8 cellular contexts compared by ENCODE assay signal in genomic region chr11:46294365-46295309, GRCh38. TPM values are rescaled to one million over a fixed set of nuclear protein-coding genes. Genes with fewer than 3 reads are reported as not detected.
DNase-seq lines count a peak whose midpoint lies in the region; ATAC-seq and TF ChIP-seq lines count a peak whose summit lies in the region.

No MANE protein-coding gene starts in this region.

- H3K36me3 Mint-ChIP-seq in activated CD8-positive, alpha-beta memory T cell treated with anti-CD3 and anti-CD28 coated beads, Interleukin-2, amount 10 ng/mL, durations not matched to agents 7 days and 5 days = no peaks in the 10 kb centered on the region

- no peak for ATAC-seq in HG03095 (IDR thresholded peaks at IDR 0.05; ENCODE audit: unreplicated experiment)
- no peak for ATAC-seq in activated CD8-positive, alpha-beta memory T cell treated with anti-CD3 and anti-CD28 coated beads, Interleukin-2, amount 10 ng/mL, durations not matched to agents 7 days and 5 days
- no peak for ATAC-seq in HG03354 (IDR thresholded peaks at IDR 0.05; ENCODE audit: poor library complexity, severe bottlenecking, unreplicated experiment)

- H3K9me2 ChIP-seq in DOHH2 (replicated peaks; ENCODE audit: control insufficient read depth, low read length) (no peaks in the 10 kb centered on the region), OCI-LY1 (ENCODE audit: low read depth, low read length) (no peaks in the 10 kb centered on the region)

- peaks cover 51% of the 10 kb centered on the region for H3K27me3 ChIP-seq in DOHH2 (ENCODE audit: control insufficient read depth, low read length)
- no peaks in the 10 kb centered on the region for H3K27me3 ChIP-seq in OCI-LY1 (ENCODE audit: insufficient read depth, low read length)
- peaks cover 39% of the 10 kb centered on the region for H3K27me3 ChIP-seq in neuron (ENCODE audit: insufficient read depth, low read length)

- H3K27ac ChIP-seq in DOHH2 (ENCODE audit: low read depth, low read length) (no peak overlapping the region), OCI-LY1 (ENCODE audit: low read depth, low read length, poor library complexity, severe bottlenecking) (no peak overlapping the region)

- CTCF ChIA-PET in activated CD8-positive, alpha-beta memory T cell treated with anti-CD3 and anti-CD28 coated beads, Interleukin-2, amount 10 ng/mL, durations not matched to agents 7 days and 5 days (lab: Charles Lee) = interaction anchor here (0.7 to 3.5 kb wide), 6 partner anchors 14 to 330 kb away, joined by 3 to 28 read pairs (median 4); no protein-coding TSS in a partner anchor

- H3K4me3 ChIP-seq in DOHH2 (ENCODE audit: low read length) (peak overlapping the region; percentile 44; the same call in 1 of the 2 replicates), OCI-LY1 (ENCODE audit: low read depth, low read length, poor library complexity, severe bottlenecking) (peak overlapping the region; percentile 49), epithelial cell of proximal tubule (ENCODE audit: low read depth, low read length) (peak overlapping the region; percentile 62), neuron (ENCODE audit: low read length) (peak overlapping the region; percentile 34)

- H3K36me3 ChIP-seq in DOHH2 (ENCODE audit: control insufficient read depth, low read length) (no peaks in the 10 kb centered on the region), OCI-LY1 (ENCODE audit: insufficient read depth, low read length) (no peaks in the 10 kb centered on the region), neuron (ENCODE audit: insufficient read depth, low read length) (no peaks in the 10 kb centered on the region)

- H3K9me3 Mint-ChIP-seq in activated CD8-positive, alpha-beta memory T cell treated with anti-CD3 and anti-CD28 coated beads, Interleukin-2, amount 10 ng/mL, durations not matched to agents 7 days and 5 days (ENCODE audit: low read depth) = no peaks in the 10 kb centered on the region

- no peak for DNase-seq in epithelial cell of proximal tubule (ENCODE audit: low read depth)
- no peak for DNase-seq in DMS114 treated with DMSO at 0.1 percent for 48 hours (lab: John Stamatoyannopoulos, UW; ENCODE audit: unreplicated experiment)
- DNase-seq in activated CD8-positive, alpha-beta memory T cell treated with anti-CD3 and anti-CD28 coated beads, Interleukin-2, amount 10 ng/mL, durations not matched to agents 7 days and 5 days = no peak

- H3K9me3 ChIP-seq in DOHH2 (ENCODE audit: control insufficient read depth, insufficient read depth, low read length) (no peaks in the 10 kb centered on the region), OCI-LY1 (ENCODE audit: low read length) (no peaks in the 10 kb centered on the region), neuron (ENCODE audit: low read length) (no peaks in the 10 kb centered on the region)

- peaks cover 46% of the 10 kb centered on the region for H3K27me3 Mint-ChIP-seq in activated CD8-positive, alpha-beta memory T cell treated with anti-CD3 and anti-CD28 coated beads, Interleukin-2, amount 10 ng/mL, durations not matched to agents 7 days and 5 days

- H3K4me1 ChIP-seq in DOHH2 (ENCODE audit: control insufficient read depth, low read length) = peaks cover 11% of the 10 kb centered on the region; the same call in 1 of the 2 replicates
- peaks cover 10% of the 10 kb centered on the region for H3K4me1 ChIP-seq in OCI-LY1 (ENCODE audit: insufficient read depth, low read length, severe bottlenecking)
- peaks cover 5% of the 10 kb centered on the region for H3K4me1 ChIP-seq in neuron (ENCODE audit: insufficient read depth, low read length)

- no peaks in the 10 kb centered on the region for H3K79me2 ChIP-seq in DOHH2 (ENCODE audit: control insufficient read depth, low read length)
- H3K79me2 ChIP-seq in OCI-LY1 (ENCODE audit: insufficient read depth, low read length) = no peaks in the 10 kb centered on the region

- H3K27ac Mint-ChIP-seq in activated CD8-positive, alpha-beta memory T cell treated with anti-CD3 and anti-CD28 coated beads, Interleukin-2, amount 10 ng/mL, durations not matched to agents 7 days and 5 days = no peak overlapping the region

- TF ChIP-seq CTCF in DOHH2 (IDR thresholded peaks at IDR 0.05; ENCODE audit: low read depth, low read length, poor library complexity, severe bottlenecking) (no peak), OCI-LY1 (IDR thresholded peaks at IDR 0.05; ENCODE audit: low read length) (no peak), epithelial cell of proximal tubule (conservative IDR thresholded peaks at IDR 0.05; ENCODE audit: low read depth, low read length) (no peak)

- H4K20me1 ChIP-seq in DOHH2 (ENCODE audit: control insufficient read depth, insufficient read depth, low read depth, low read length) (no peaks in the 10 kb centered on the region), OCI-LY1 (ENCODE audit: insufficient read depth, low read length) (no peaks in the 10 kb centered on the region)

- no peak overlapping the region for H3K4me3 Mint-ChIP-seq in activated CD8-positive, alpha-beta memory T cell treated with anti-CD3 and anti-CD28 coated beads, Interleukin-2, amount 10 ng/mL, durations not matched to agents 7 days and 5 days

- H2AFZ ChIP-seq in OCI-LY1 (ENCODE audit: low read length) (no peak overlapping the region), neuron (ENCODE audit: low read depth, low read length) (peak overlapping the region; percentile 85)

- H3F3A ChIP-seq in DOHH2 (ENCODE audit: control insufficient read depth, insufficient read depth) = no peaks in the 10 kb centered on the region
- no peaks in the 10 kb centered on the region for H3F3A ChIP-seq in OCI-LY1 (ENCODE audit: insufficient read depth, low read length)

- peaks cover 16% of the 10 kb centered on the region for H3K4me1 Mint-ChIP-seq in activated CD8-positive, alpha-beta memory T cell treated with anti-CD3 and anti-CD28 coated beads, Interleukin-2, amount 10 ng/mL, durations not matched to agents 7 days and 5 days

- H3K9ac ChIP-seq in OCI-LY1 (ENCODE audit: low read length) = no peak overlapping the region

- peak overlapping the region; percentile 55 for H3K4me2 ChIP-seq in DOHH2 (ENCODE audit: low read length)
- peak overlapping the region; percentile 64 for H3K4me2 ChIP-seq in OCI-LY1 (ENCODE audit: low read length)

RNA-seq across cellular contexts. Expression of gene CREB3L1, which starts 17.2 kb away (rescaled TPM):
- 0.29 and 2.4 TPM in 2 replicates for total RNA-seq in epithelial cell of proximal tubule
- not detected for total RNA-seq in activated CD8-positive, alpha-beta memory T cell treated with anti-CD3 and anti-CD28 coated beads, Interleukin-2, amount 10 ng/mL, durations not matched to agents 7 days and 5 days

RNA-seq across cellular contexts. Expression of gene DGKZ, which starts 52.6 kb away (rescaled TPM):
- total RNA-seq in epithelial cell of proximal tubule = 41.1 and 82.2 TPM in 2 replicates
- 100 to 1,000 TPM in 1 of 2 experiments, 10 to 100 TPM in 1; 96.9 to 132 TPM for total RNA-seq in activated CD8-positive, alpha-beta memory T cell treated with anti-CD3 and anti-CD28 coated beads, Interleukin-2, amount 10 ng/mL, durations not matched to agents 7 days and 5 days
